Comparison of ENCODE assay signal across 1 cellular context in the genomic region with DNA sequence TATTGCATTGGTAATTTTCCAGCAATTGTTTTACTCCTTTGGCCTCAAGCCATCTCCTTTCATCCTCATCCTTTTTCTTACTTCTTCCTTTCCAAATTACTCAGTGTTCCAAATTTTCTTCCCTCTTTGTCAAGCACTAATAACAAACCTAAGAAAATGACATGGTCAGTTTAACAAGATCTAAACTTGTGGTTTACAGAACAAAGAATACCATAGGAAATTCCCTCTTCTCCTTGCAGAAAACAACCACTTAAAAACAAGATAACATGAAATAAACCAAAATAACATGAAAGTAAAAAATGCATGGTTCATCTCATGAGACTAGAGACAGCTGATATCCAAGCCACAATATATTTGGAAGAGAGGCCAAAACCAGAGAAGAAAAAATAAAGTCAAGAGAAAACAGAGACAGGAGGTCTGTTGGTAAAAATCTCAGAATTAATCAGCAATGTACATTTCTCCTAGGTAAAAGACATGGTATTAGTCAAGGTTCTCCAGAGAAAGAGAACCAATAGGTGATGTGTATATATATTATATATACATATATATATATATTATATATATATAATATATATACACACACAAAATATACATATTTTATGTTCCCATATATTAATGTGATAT.
TF ChIP-seq lines count a peak whose summit lies in the region.

No MANE protein-coding gene starts in this region.

TF ChIP-seq in GM12891, 5 proteins besides CTCF, POLR2A, EP300 and RAD21 (continued from another document):
- TF ChIP-seq POLR2AphosphoS5 (IDR thresholded peaks at IDR 0.05; ENCODE audit: low read depth, low read length) (no peak), PAX5 (IDR thresholded peaks at IDR 0.05; ENCODE audit: insufficient read depth, low read length, severe bottlenecking) (no peak)
